Comparison of ENCODE assay signal across 17 cellular contexts in the genomic region with DNA sequence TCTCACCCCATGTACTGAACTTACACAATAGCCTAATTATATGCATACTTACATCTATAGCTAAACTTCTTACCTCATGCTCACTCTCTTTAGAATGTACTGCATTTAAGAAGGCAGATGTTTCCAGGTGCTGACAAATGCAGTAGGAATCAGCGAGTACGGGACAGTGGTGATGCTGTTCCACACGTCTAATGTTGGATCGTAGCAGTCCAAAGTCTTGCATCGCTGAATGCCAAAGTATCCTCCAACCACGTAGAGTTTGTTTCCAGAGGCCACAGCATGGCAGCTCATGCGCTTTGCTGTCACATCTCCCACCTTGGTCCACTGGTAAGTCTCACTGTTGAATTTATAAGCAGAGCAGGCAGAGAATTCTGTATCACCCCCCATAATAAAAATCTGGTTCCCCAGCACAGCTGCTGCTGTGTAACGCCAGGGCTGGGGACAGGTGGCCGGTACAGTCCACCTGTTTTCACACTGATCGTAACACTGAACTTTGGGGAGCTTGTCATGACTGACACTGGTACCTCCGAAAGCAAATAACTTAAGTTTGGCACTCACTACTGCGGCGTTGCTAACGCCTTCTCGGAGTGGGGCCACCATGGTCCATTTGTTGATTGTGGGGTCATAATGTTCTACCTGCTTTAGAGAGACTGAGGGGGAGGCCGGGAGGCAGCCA.
"Had no signal": no experiment of that assay in that cellular context is flagged by ENCODE, and none has a peak within 500 bp of the region (broad histone marks: within the 10 kb centered on the region; RNA-seq: fewer than 3 reads in every experiment).

No MANE protein-coding gene starts in this region.

- H3K36me3 ChIP-seq: ascending aorta had no signal

- H3K27ac ChIP-seq: ascending aorta, coronary artery, esophagus squamous epithelium, tibial nerve had no signal

- H3K4me3 Mint-ChIP-seq: activated naive CD4-positive, alpha-beta T cell treated with anti-CD3 and anti-CD28 coated beads, Interleukin-2, amount 10 ng/mL, durations not matched to agents 7 days and 5 days; natural killer cell treated with Interleukin-12 subunit alpha and Interleukin-12 subunit beta and Interleukin-15 and Interleukin-18, amount 100 ng/mL, for 72 hours; stimulated activated naive B cell treated with anti-CD40 and anti-IgM and Interleukin-4, amounts not matched to agents 10 μg/mL and 1 μg/mL and 100 μg/mL, for 72 hours had no signal

- H3K27me3 ChIP-seq: ascending aorta, esophagus squamous epithelium, tibial nerve had no signal

- ATAC-seq: left ventricle myocardium superior; natural killer cell treated with Interleukin-12 subunit alpha and Interleukin-12 subunit beta and Interleukin-15 and Interleukin-18, amount 100 ng/mL, for 72 hours; SK-N-SH treated with all-trans-retinoic acid at 6 μM for 48 hours; stimulated activated naive B cell treated with anti-CD40 and anti-IgM and Interleukin-4, amounts not matched to agents 10 μg/mL and 1 μg/mL and 100 μg/mL, for 72 hours had no signal

- H3K27me3 Mint-ChIP-seq: natural killer cell treated with Interleukin-12 subunit alpha and Interleukin-12 subunit beta and Interleukin-15 and Interleukin-18, amount 100 ng/mL, for 72 hours had no signal

- H3K27ac Mint-ChIP-seq: activated naive CD4-positive, alpha-beta T cell treated with anti-CD3 and anti-CD28 coated beads, Interleukin-2, amount 10 ng/mL, durations not matched to agents 7 days and 5 days; activated T-helper 2 cell treated with anti-CD3 and anti-CD28 coated beads, Interferon-gamma antibody, Interleukin-2, Interleukin-4, amounts not matched to agents 10 μg/mL and 5 μg/mL and 100 μg/mL, durations not matched to agents 14 hours and 24 hours and 36 hours; natural killer cell treated with Interleukin-12 subunit alpha and Interleukin-12 subunit beta and Interleukin-15 and Interleukin-18, amount 100 ng/mL, for 72 hours; stimulated activated naive B cell treated with anti-CD40 and anti-IgM and Interleukin-4, amounts not matched to agents 10 μg/mL and 1 μg/mL and 100 μg/mL, for 72 hours had no signal

- H3K4me3 ChIP-seq: ascending aorta, coronary artery, esophagus squamous epithelium, tibial nerve had no signal

- DNase-seq: activated CD4-positive, alpha-beta T cell treated with anti-CD3 and anti-CD28 coated beads, Interleukin-2, amount 50 U/mL, for 4 hours; activated CD4-positive, CD25-positive, alpha-beta regulatory T cell treated with anti-CD3 and anti-CD28 coated beads, Interleukin-2, amount 50 U/mL, for 72 hours; activated naive CD4-positive, alpha-beta T cell treated with anti-CD3 and anti-CD28 coated beads, Interleukin-2, amount 10 ng/mL, durations not matched to agents 7 days and 5 days; activated T-cell treated with anti-CD3 and anti-CD28 coated beads for 4 hours; effector CD4-positive, alpha-beta T cell; esophagus squamous epithelium; kidney glomerular epithelial cell; left ventricle myocardium superior; mesendoderm; stimulated activated naive B cell treated with anti-CD40 and anti-IgM and Interleukin-4, amounts not matched to agents 10 μg/mL and 1 μg/mL and 100 μg/mL, for 72 hours; T-helper 1 cell had no signal

- H3K9me3 Mint-ChIP-seq: activated naive CD4-positive, alpha-beta T cell treated with anti-CD3 and anti-CD28 coated beads, Interleukin-2, amount 10 ng/mL, durations not matched to agents 7 days and 5 days; activated T-helper 2 cell treated with anti-CD3 and anti-CD28 coated beads, Interferon-gamma antibody, Interleukin-2, Interleukin-4, amounts not matched to agents 10 μg/mL and 5 μg/mL and 100 μg/mL, durations not matched to agents 14 hours and 24 hours and 36 hours; natural killer cell treated with Interleukin-12 subunit alpha and Interleukin-12 subunit beta and Interleukin-15 and Interleukin-18, amount 100 ng/mL, for 72 hours; stimulated activated naive B cell treated with anti-CD40 and anti-IgM and Interleukin-4, amounts not matched to agents 10 μg/mL and 1 μg/mL and 100 μg/mL, for 72 hours had no signal

- H3K9me3 ChIP-seq: ascending aorta, esophagus squamous epithelium, tibial nerve had no signal

- H3K36me3 Mint-ChIP-seq: natural killer cell treated with Interleukin-12 subunit alpha and Interleukin-12 subunit beta and Interleukin-15 and Interleukin-18, amount 100 ng/mL, for 72 hours had no signal
